Comparison of ENCODE assay signal across 20 cellular contexts in genomic region chr13:72960114-72960513, GRCh38.
DNase-seq lines count a peak whose midpoint lies in the region; ATAC-seq, FAIRE-seq and TF ChIP-seq lines count a peak whose summit lies in the region.
"Had no signal": no experiment of that assay in that cellular context is flagged by ENCODE, and none has a peak within 500 bp of the region (broad histone marks: within the 10 kb centered on the region; RNA-seq: fewer than 3 reads in every experiment).

No MANE protein-coding gene starts in this region.

- H3K27me3 ChIP-seq in body of pancreas (no peaks in the 10 kb centered on the region), pancreas (no peaks in the 10 kb centered on the region)
- H3K27me3 ChIP-seq: upper lobe of right lung had no signal

- peaks cover 32% of the 10 kb centered on the region for H3K4me1 ChIP-seq in body of pancreas
- peaks cover 9 to 29% (median 15%) of the 10 kb centered on the region in 3 donors for H3K4me1 ChIP-seq in pancreas
- H3K4me1 ChIP-seq: upper lobe of right lung had no signal

- DNase-seq in HT-29 (ENCODE audit: low spot score): peak; percentile 57
- no peak for DNase-seq in body of pancreas
- no peak for DNase-seq in pancreas
- no peak for DNase-seq in hippocampal formation (lab: John Stamatoyannopoulos, UW)
- no peak for DNase-seq in stimulated activated CD4-positive, alpha-beta T cell treated with anti-CD3 and anti-CD28 coated beads, Interleukin-1b, Interleukin-23, amount 100 ng/mL, for 48 hours
- DNase-seq: activated naive CD8-positive, alpha-beta T cell treated with anti-CD3 and anti-CD28 coated beads for 36 hours; cerebellar nuclear complex; foreskin melanocyte; GDM1; NCI-H524; stimulated activated CD4-positive, alpha-beta T cell treated with anti-CD3 and anti-CD28 coated beads, Interleukin-4, amount 100 ng/mL, for 1 hour; stimulated activated naive CD4-positive, alpha-beta T cell treated with Interleukin-2 at 50 U/mL for 16 hours; upper lobe of right lung had no signal

- no peak for TF ChIP-seq CTCF in 22Rv1 (IDR thresholded peaks at IDR 0.05)
- no peak for TF ChIP-seq CTCF in body of pancreas (IDR thresholded peaks at IDR 0.05)
- TF ChIP-seq CTCF in pancreas (IDR thresholded peaks at IDR 0.05): no peak

- H3K36me3 ChIP-seq in body of pancreas (replicated peaks in 1 of 2; ENCODE audit: insufficient read depth in 1 of 2, low read depth in 2 of 2): no peaks in the 10 kb centered on the region
- no peaks in the 10 kb centered on the region for H3K36me3 ChIP-seq in pancreas
- H3K36me3 ChIP-seq: upper lobe of right lung had no signal

- intact Hi-C loops in body of pancreas (cut with DNase I): no loop called here
- intact Hi-C loops in pancreas (cut with DNase I): no loop called here

- TF ChIP-seq POLR2A in body of pancreas (IDR thresholded peaks at IDR 0.05): no peak

- peak overlapping the region; percentile 71 for H3K27ac ChIP-seq in 22Rv1
- H3K27ac ChIP-seq in body of pancreas: peak overlapping the region; percentile 18 to 82 (median 50)
- peak overlapping the region in 2 of 4 donors; percentile 75 to 76 for H3K27ac ChIP-seq in pancreas
- H3K27ac ChIP-seq: C4-2B, RWPE1, upper lobe of right lung had no signal

- ATAC-seq in body of pancreas (no peak), pancreas (peak in 3 of 4 donors; percentile 27 to 38 (median 28)), GM21723 (IDR thresholded peaks at IDR 0.05; ENCODE audit: unreplicated experiment) (no peak)

- H3K9me3 ChIP-seq in body of pancreas (no peaks in the 10 kb centered on the region), pancreas (no peaks in the 10 kb centered on the region)
- H3K9me3 ChIP-seq: upper lobe of right lung had no signal

- H3K4me3 ChIP-seq in body of pancreas (no peak overlapping the region), pancreas (no peak overlapping the region)
- H3K4me3 ChIP-seq: skin epidermis, upper lobe of right lung had no signal

- no peak for FAIRE-seq in pancreas (lab: Jason Lieb, UNC)
- FAIRE-seq: D721Med, HTR-8/SVneo had no signal

- 39 to 46% methylated on average over 4 of the region's 4 CpGs for WGBS in body of pancreas, 2 donors
- 40 to 44% methylated on average over 4 of the region's 4 CpGs for WGBS in pancreas, 2 donors

Comparison
In these comparisons a context has a peak if more than half of its experiments do, and no peak if none do; other contexts are left out.
1. ATAC-seq: peak in pancreas (3 of 4); none in body of pancreas (single experiment) and GM21723 (single experiment).